Comparison of ENCODE assay signal across 9 cellular contexts in the genomic region with DNA sequence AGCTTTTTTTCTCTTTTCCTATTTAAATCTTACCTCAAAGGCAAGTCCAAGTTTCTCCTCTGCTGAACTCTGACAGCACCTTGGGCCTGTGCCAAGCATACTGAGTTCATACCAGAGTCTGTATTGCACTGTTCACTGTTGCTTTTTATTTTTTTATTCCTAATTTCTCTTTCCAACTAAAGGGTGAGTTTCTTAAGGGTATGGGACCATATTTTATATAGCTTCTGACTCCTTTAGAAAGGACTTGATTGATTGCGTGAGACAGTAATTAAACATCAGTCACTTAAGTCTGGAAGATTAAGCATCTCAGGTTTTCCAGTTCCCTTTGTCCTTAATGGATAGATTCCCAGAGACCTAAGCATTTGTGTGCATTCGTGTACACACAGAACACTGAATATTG.
A peak's percentile ranks its signal among the peaks of the same experiment; 100 is the strongest.
DNase-seq lines count a peak whose midpoint lies in the region; ATAC-seq and TF ChIP-seq lines count a peak whose summit lies in the region.
"Had no signal": no experiment of that assay in that cellular context is flagged by ENCODE, and none has a peak within 500 bp of the region (broad histone marks: within the 10 kb centered on the region; RNA-seq: fewer than 3 reads in every experiment).

No MANE protein-coding gene starts in this region.

- H3K27ac ChIP-seq in right lobe of liver (peak overlapping the region; percentile 8 to 30 (median 10)), testis (peak overlapping the region in 1 of 2 donors; percentile 50)

- no peaks in the 10 kb centered on the region for H3K36me3 ChIP-seq in right lobe of liver
- no peaks in the 10 kb centered on the region for H3K36me3 ChIP-seq in testis (ENCODE audit: low read depth, missing control alignments)

- no peaks in the 10 kb centered on the region for H3K9me3 ChIP-seq in right lobe of liver
- H3K9me3 ChIP-seq in testis: no peaks in the 10 kb centered on the region

- intact Hi-C loops in right lobe of liver (cut with DNase I): no loop called here
- intact Hi-C loops in testis (cut with DNase I; ENCODE audit: low total_unique reads): loop anchor here (10.0 kb wide), 1 partner anchor 65 kb away; a partner anchor contains a TSS

- no peaks in the 10 kb centered on the region for H3K27me3 ChIP-seq in right lobe of liver
- no peaks in the 10 kb centered on the region for H3K27me3 ChIP-seq in testis

- DNase-seq in NCI-H1105 (lab: John Stamatoyannopoulos, UW): peak; percentile 25
- DNase-seq in NCI-H1105 treated with DMSO at 0.1 percent for 48 hours (lab: John Stamatoyannopoulos, UW): no peak
- DNase-seq in cardiac fibroblast (ENCODE audit: low read depth in 2 of 2): peak; percentile 78 to 88
- peak; percentile 69 to 78 (median 78) for DNase-seq in right lobe of liver
- peak; percentile 71 for DNase-seq in testis
- no peak for DNase-seq in SW480 (ENCODE audit: low spot score)
- no peak for DNase-seq in stimulated activated CD8-positive, alpha-beta memory T cell treated with anti-CD3 and anti-CD28 coated beads, Interleukin-4, amount 100 ng/mL, for 48 hours
- no peak for DNase-seq in activated CD8-positive, alpha-beta memory T cell treated with anti-CD3 and anti-CD28 coated beads for 24 hours
- DNase-seq: 8988T had no signal

- WGBS in right lobe of liver (ENCODE audit: insufficient coverage, low coverage, low lambda C conversion rate, missing lambda C conversion rate): 43% methylated on average over 2 of the region's 2 CpGs
- 60 to 71% methylated on average over 2 of the region's 2 CpGs for WGBS in testis, 2 donors

- H3K4me1 ChIP-seq in right lobe of liver (peaks cover 0 to 37% (median 10%) of the 10 kb centered on the region in 4 donors), testis (peaks cover 19% of the 10 kb centered on the region)

- no peak for TF ChIP-seq POLR2A in right lobe of liver (IDR thresholded peaks at IDR 0.05)
- no peak for TF ChIP-seq POLR2A in testis (IDR thresholded peaks at IDR 0.05)

- peak in 2 of 4 donors; percentile 21 to 36 for ATAC-seq in right lobe of liver

- TF ChIP-seq CTCF in cardiac fibroblast (IDR thresholded peaks at IDR 0.05; ENCODE audit: low read depth, low read length) (no peak), right lobe of liver (IDR thresholded peaks at IDR 0.05) (no peak), testis (IDR thresholded peaks at IDR 0.05) (no peak)

- H3K4me3 ChIP-seq in cardiac fibroblast (replicated peaks in 1 of 2; ENCODE audit: low read depth in 2 of 2, low read length in 2 of 2) (no peak overlapping the region), right lobe of liver (peak overlapping the region in 2 of 3 donors; percentile 4 to 28), testis (no peak overlapping the region)

Comparison
In these comparisons a context has a peak if more than half of its experiments do, and no peak if none do; other contexts are left out.
1. DNase-seq: peak in NCI-H1105 (single experiment), cardiac fibroblast (2 of 2), right lobe of liver (3 of 3) and testis (single experiment); none in NCI-H1105 treated with DMSO at 0.1 percent for 48 hours (single experiment), SW480 (single experiment), stimulated activated CD8-positive, alpha-beta memory T cell treated with anti-CD3 and anti-CD28 coated beads, Interleukin-4, amount 100 ng/mL, for 48 hours (single experiment) and activated CD8-positive, alpha-beta memory T cell treated with anti-CD3 and anti-CD28 coated beads for 24 hours (single experiment).
2. H3K4me3 ChIP-seq: peak in right lobe of liver (2 of 3); none in cardiac fibroblast (0 of 2) and testis (0 of 2).